Comparison of ENCODE assay signal across 15 cellular contexts in genomic region chr2:176251928-176252327, GRCh38.
"Had no signal": no experiment of that assay in that cellular context is flagged by ENCODE, and none has a peak within 500 bp of the region (broad histone marks: within the 10 kb centered on the region; RNA-seq: fewer than 3 reads in every experiment).

No MANE protein-coding gene starts in this region.

- H3K9me3 ChIP-seq: prostate gland, vagina had no signal

- H3K27me3 ChIP-seq: cardiac muscle cell, tibial nerve, vagina had no signal

- H3K27ac ChIP-seq: cardiac muscle cell, left ventricle myocardium inferior, prostate gland, tibial nerve, vagina had no signal

- H3K4me1 ChIP-seq: left ventricle myocardium inferior, tibial nerve, vagina had no signal

- H3K36me3 ChIP-seq: cardiac muscle cell, left ventricle myocardium inferior, prostate gland, tibial nerve, vagina had no signal

- H3K4me3 ChIP-seq: cardiac muscle cell, left ventricle myocardium inferior, prostate gland, skin epidermis, tibial nerve, vagina had no signal

- ATAC-seq: activated CD4-positive, alpha-beta T cell treated with anti-CD3 and anti-CD28 coated beads for 36 hours; effector memory CD8-positive, alpha-beta T cell; right cardiac atrium; WTC11 had no signal

- DNase-seq: activated CD4-positive, alpha-beta T cell treated with anti-CD3 and anti-CD28 coated beads for 36 hours; activated CD4-positive, alpha-beta T cell treated with anti-CD3 and anti-CD28 coated beads, Interleukin-2, amount 50 U/mL, for 48 hours; activated gamma-delta T cell; effector memory CD8-positive, alpha-beta T cell; hypothalamus; kidney; left ventricle myocardium inferior; naive B cell; right cardiac atrium had no signal
